Comparison of ENCODE assay signal across 8 cellular contexts in the genomic region with DNA sequence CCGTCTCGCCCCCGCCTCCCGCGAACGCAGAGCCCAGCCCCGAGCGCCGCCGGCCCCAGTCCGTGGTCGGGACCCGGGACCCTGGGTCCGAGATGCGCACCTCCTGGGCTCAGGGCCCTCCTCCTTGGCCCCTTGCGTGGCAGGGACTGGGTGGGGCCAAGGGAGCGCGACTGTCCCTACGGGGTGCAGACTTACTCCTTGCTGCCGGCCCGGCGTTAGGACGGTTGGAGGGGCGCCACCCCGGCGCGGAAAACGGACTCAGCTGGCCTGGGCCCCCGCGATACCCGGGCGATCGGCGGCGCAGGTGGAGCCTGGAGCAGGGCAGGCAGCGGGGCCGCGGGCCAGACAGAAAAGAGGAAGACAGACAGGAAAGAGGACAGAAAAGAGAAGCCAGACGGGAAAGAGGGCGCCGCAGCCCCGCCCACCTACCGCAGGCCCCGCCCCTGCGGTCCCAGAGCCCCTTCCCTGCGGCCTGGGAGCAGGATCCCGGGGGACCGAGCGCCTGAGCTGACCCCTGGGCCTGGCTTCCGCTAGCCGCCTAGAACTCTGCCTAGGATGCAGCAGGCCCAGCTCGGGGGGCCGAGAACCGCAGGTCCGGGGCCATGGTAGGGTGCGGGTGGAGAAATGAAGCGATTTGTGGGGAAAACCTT. TPM values are rescaled to one million over a fixed set of nuclear protein-coding genes. Genes with fewer than 3 reads are reported as not detected.
DNase-seq lines count a peak whose midpoint lies in the region; ATAC-seq and TF ChIP-seq lines count a peak whose summit lies in the region.

A gene (minus strand): TSS at position 356 of the 650 bp plus-strand sequence. CDS start 1,502 bp downstream, outside the sequence.

- H3K9ac ChIP-seq in OCI-LY3 (ENCODE audit: low read length) (peak within 1 kb of the TSS; percentile 58), iPS-15b (ENCODE audit: low read depth, low read length) (no peak within 1 kb of the TSS)

- peak; percentile 36 to 47 for ATAC-seq in gastrocnemius medialis
- no peak for ATAC-seq in GM21576 (IDR thresholded peaks at IDR 0.05; ENCODE audit: unreplicated experiment)

- H3K79me2 ChIP-seq in OCI-LY3 (ENCODE audit: low read length) = no peaks in the 10 kb centered on the region

- H3K27ac ChIP-seq in OCI-LY3 (ENCODE audit: low read length) = no peak within 1 kb of the TSS
- H3K27ac ChIP-seq in gastrocnemius medialis = peak within 1 kb of the TSS; percentile 66 to 75 (median 70)

- H3K27me3 ChIP-seq in OCI-LY3 (ENCODE audit: low read depth, low read length) (0 out of 2 replicates have a peak, but pooled peaks cover 5% of the 10 kb centered on the region), iPS-15b (ENCODE audit: control insufficient read depth, insufficient read depth, low read length) (peaks cover 13% of the 10 kb centered on the region), gastrocnemius medialis (peaks cover 15 to 18% (median 18%) of the 10 kb centered on the region in 3 donors)

- TF ChIP-seq POLR2A in GM18526 (IDR thresholded peaks at IDR 0.05; ENCODE audit: extremely low read depth, insufficient read length) (peak; percentile 46), gastrocnemius medialis (IDR thresholded peaks at IDR 0.05) (peak in 1 of 2 donors; percentile 45)

- intact Hi-C loops in gastrocnemius medialis (cut with DNase I; ENCODE audit: low total_unique reads) = no loop called here

- H3K4me2 ChIP-seq in OCI-LY3 (ENCODE audit: low read length) = peak within 1 kb of the TSS; percentile 94

- H3K4me3 ChIP-seq in AG10803 (ENCODE audit: low read length) (peak within 1 kb of the TSS; percentile 62), OCI-LY3 (ENCODE audit: low read length) (peak within 1 kb of the TSS; percentile 83), iPS-15b (ENCODE audit: low read depth, low read length) (peak within 1 kb of the TSS; percentile 65), gastrocnemius medialis (peak within 1 kb of the TSS; percentile 53 to 65 (median 60))

- H3K36me3 ChIP-seq in OCI-LY3 (replicated peaks; ENCODE audit: low read depth, low read length) (no peaks in the 10 kb centered on the region), iPS-15b (ENCODE audit: control insufficient read depth, insufficient read depth, low read length) (peaks cover 5% of the 10 kb centered on the region), gastrocnemius medialis (no peaks in the 10 kb centered on the region)

- CTCF ChIA-PET in HEK293T (lab: Yijun Ruan, JAX) = no interaction called here

- no peaks in the 10 kb centered on the region for H4K20me1 ChIP-seq in OCI-LY3 (ENCODE audit: insufficient read depth, low read length)

- DNase-seq in AG10803 (ENCODE audit: low read depth) = peak; percentile 23
- peak; percentile 47 for DNase-seq in astrocyte of the hippocampus (ENCODE audit: low read depth, low spot score)
- peak in 1 of 2 donors; percentile 53 for DNase-seq in gastrocnemius medialis
- DNase-seq in HEK293T (ENCODE audit: extremely low spot score) = no peak

- peaks cover 12% of the 10 kb centered on the region; the same call in 1 of the 2 replicates for H3K4me1 ChIP-seq in OCI-LY3 (ENCODE audit: low read length)
- no peaks in the 10 kb centered on the region for H3K4me1 ChIP-seq in iPS-15b (ENCODE audit: control insufficient read depth, insufficient read depth, low read length)
- H3K4me1 ChIP-seq in gastrocnemius medialis = peaks cover 0 to 12% of the 10 kb centered on the region in 2 donors

- POLR2A ChIA-PET in HEK293T (lab: Yijun Ruan, JAX) = no interaction called here

- TF ChIP-seq CTCF in AG10803 (conservative IDR thresholded peaks at IDR 0.05; ENCODE audit: low read length) (no peak), OCI-LY3 (IDR thresholded peaks at IDR 0.05; ENCODE audit: low read depth, low read length) (0 out of 2 replicates have a peak, but pooled peaks have one; percentile 6), gastrocnemius medialis (IDR thresholded peaks at IDR 0.05 in 4 of 5, conservative IDR thresholded peaks at IDR 0.05 in 1 of 5) (no peak)

- H3K9me3 ChIP-seq in OCI-LY3 (ENCODE audit: insufficient read depth, low read length) (no peaks in the 10 kb centered on the region), iPS-15b (ENCODE audit: control insufficient read depth, insufficient read depth, low read length) (no peaks in the 10 kb centered on the region), gastrocnemius medialis (no peaks in the 10 kb centered on the region)

- peak within 1 kb of the TSS; percentile 55; the same call in 1 of the 2 replicates for H2AFZ ChIP-seq in OCI-LY3 (ENCODE audit: low read depth, low read length)

- in situ Hi-C loops in gastrocnemius medialis (cut with MboI; ENCODE audit: low sequenced_read_pairs in 4 of 4) = no loop called here

TF ChIP-seq in HEK293T, 16 proteins besides CTCF, POLR2A, EP300 and RAD21:
- TF ChIP-seq NFRKB (IDR thresholded peaks at IDR 0.05) (no peak), FOXM1 (IDR thresholded peaks at IDR 0.05; ENCODE audit: borderline replicate concordance) (no peak), FOXK2 (IDR thresholded peaks at IDR 0.05) (no peak), CTBP1 (IDR thresholded peaks at IDR 0.05; ENCODE audit: borderline replicate concordance) (no peak), ELF4 (IDR thresholded peaks at IDR 0.05) (no peak), TARDBP (IDR thresholded peaks at IDR 0.05) (no peak), HDGF (IDR thresholded peaks at IDR 0.05; ENCODE audit: borderline replicate concordance) (no peak), LEF1 (IDR thresholded peaks at IDR 0.05; ENCODE audit: borderline replicate concordance) (no peak), FOXA1 (IDR thresholded peaks at IDR 0.05) (no peak), ZNF384 (IDR thresholded peaks at IDR 0.05) (no peak), BHLHE40 (IDR thresholded peaks at IDR 0.05; ENCODE audit: borderline replicate concordance) (no peak), SP1 (IDR thresholded peaks at IDR 0.05) (no peak), ARNT (IDR thresholded peaks at IDR 0.05) (no peak), L3MBTL2 (conservative IDR thresholded peaks at IDR 0.05) (no peak), SUZ12 (IDR thresholded peaks at IDR 0.05) (no peak)
- TF ChIP-seq, protein P1, sequence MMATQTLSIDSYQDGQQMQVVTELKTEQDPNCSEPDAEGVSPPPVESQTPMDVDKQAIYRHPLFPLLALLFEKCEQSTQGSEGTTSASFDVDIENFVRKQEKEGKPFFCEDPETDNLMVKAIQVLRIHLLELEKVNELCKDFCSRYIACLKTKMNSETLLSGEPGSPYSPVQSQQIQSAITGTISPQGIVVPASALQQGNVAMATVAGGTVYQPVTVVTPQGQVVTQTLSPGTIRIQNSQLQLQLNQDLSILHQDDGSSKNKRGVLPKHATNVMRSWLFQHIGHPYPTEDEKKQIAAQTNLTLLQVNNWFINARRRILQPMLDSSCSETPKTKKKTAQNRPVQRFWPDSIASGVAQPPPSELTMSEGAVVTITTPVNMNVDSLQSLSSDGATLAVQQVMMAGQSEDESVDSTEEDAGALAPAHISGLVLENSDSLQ (IDR thresholded peaks at IDR 0.05) = no peak

RNA-seq across cellular contexts. Expression of the gene that starts here (rescaled TPM):
- 10 to 100 TPM in 1 of 4 donors, 1 to 10 TPM in 2, under 1 TPM in 1; 0.15 to 10.3 (median 5.6) TPM for total RNA-seq in gastrocnemius medialis
